ENCODE assay signal across 15 cellular contexts in genomic region chr9:136021891-136022681, GRCh38.
DNase-seq lines count a peak whose midpoint lies in the region; ATAC-seq and TF ChIP-seq lines count a peak whose summit lies in the region.
"Had no signal": no experiment of that assay in that cellular context is flagged by ENCODE, and none has a peak within 500 bp of the region (broad histone marks: within the 10 kb centered on the region; RNA-seq: fewer than 3 reads in every experiment).

No MANE protein-coding gene starts in this region.

- no peak overlapping the region for H4K91ac ChIP-seq in IMR-90 (ENCODE audit: insufficient read depth, low read depth, low read length)

- H3K27me3 Mint-ChIP-seq in dendritic cell treated with granulocyte-macrophage colony-stimulating factor and Interleukin-4, amounts not matched to agents 40 ng/mL and 50 ng/mL, for 4 days: no peaks in the 10 kb centered on the region
- no peaks in the 10 kb centered on the region for H3K27me3 Mint-ChIP-seq in activated CD4-positive, alpha-beta T cell treated with anti-CD3 and anti-CD28 coated beads, Interleukin-2, amount 10 ng/mL, durations not matched to agents 7 days and 5 days
- no peaks in the 10 kb centered on the region for H3K27me3 Mint-ChIP-seq in CD4-positive, alpha-beta T cell
- no peaks in the 10 kb centered on the region for H3K27me3 Mint-ChIP-seq in activated T-helper 2 cell treated with anti-CD3 and anti-CD28 coated beads, Interferon-gamma antibody, Interleukin-2, Interleukin-4, amounts not matched to agents 10 μg/mL and 5 μg/mL and 100 μg/mL, durations not matched to agents 14 hours and 24 hours and 36 hours (ENCODE audit: low read depth)
- H3K27me3 Mint-ChIP-seq: stimulated activated naive CD8-positive, alpha-beta T cell treated with anti-CD3 and anti-CD28 coated beads, Interleukin-15, amount 100 ng/mL, for 72 hours had no signal

- intact Hi-C loops in IMR-90 (cut with micrococcal nuclease) (no loop called here), right lobe of liver (cut with DNase I) (no loop called here)
- intact Hi-C loops in dendritic cell treated with granulocyte-macrophage colony-stimulating factor and Interleukin-4, amounts not matched to agents 40 ng/mL and 50 ng/mL, for 4 days (cut with micrococcal nuclease): no loop called here
- intact Hi-C loops in CD4-positive, alpha-beta T cell (cut with DNase I, micrococcal nuclease): no loop called here
- intact Hi-C loops in activated T-helper 2 cell treated with anti-CD3 and anti-CD28 coated beads, Interferon-gamma antibody, Interleukin-2, Interleukin-4, amounts not matched to agents 10 μg/mL and 5 μg/mL and 100 μg/mL, durations not matched to agents 14 hours and 24 hours and 36 hours (cut with micrococcal nuclease): no loop called here

- no peak overlapping the region for H2BK5ac ChIP-seq in IMR-90 (ENCODE audit: low read depth, low read length, poor library complexity, severe bottlenecking)

- ATAC-seq in IMR-90 (ENCODE audit: low read depth) (no peak), right lobe of liver (peak; percentile 28 to 74 (median 50))
- no peak for ATAC-seq in CD4-positive, alpha-beta T cell (ENCODE audit: poor library complexity)
- ATAC-seq: stimulated activated naive CD8-positive, alpha-beta T cell treated with anti-CD3 and anti-CD28 coated beads, Interleukin-15, amount 100 ng/mL, for 72 hours had no signal

- H3K4ac ChIP-seq in IMR-90 (ENCODE audit: low read depth, low read length): no peak overlapping the region

- no peak overlapping the region for H3K4me3 Mint-ChIP-seq in dendritic cell treated with granulocyte-macrophage colony-stimulating factor and Interleukin-4, amounts not matched to agents 40 ng/mL and 50 ng/mL, for 4 days
- H3K4me3 Mint-ChIP-seq in activated CD4-positive, alpha-beta T cell treated with anti-CD3 and anti-CD28 coated beads, Interleukin-2, amount 10 ng/mL, durations not matched to agents 7 days and 5 days: no peak overlapping the region
- H3K4me3 Mint-ChIP-seq in CD4-positive, alpha-beta T cell: no peak overlapping the region
- no peak overlapping the region for H3K4me3 Mint-ChIP-seq in activated T-helper 2 cell treated with anti-CD3 and anti-CD28 coated beads, Interferon-gamma antibody, Interleukin-2, Interleukin-4, amounts not matched to agents 10 μg/mL and 5 μg/mL and 100 μg/mL, durations not matched to agents 14 hours and 24 hours and 36 hours (ENCODE audit: low read depth)
- H3K4me3 Mint-ChIP-seq: activated naive CD4-positive, alpha-beta T cell treated with anti-CD3 and anti-CD28 coated beads for 36 hours; stimulated activated naive CD8-positive, alpha-beta T cell treated with anti-CD3 and anti-CD28 coated beads, Interleukin-15, amount 100 ng/mL, for 72 hours had no signal

- H3K18ac ChIP-seq in IMR-90 (ENCODE audit: low read depth, low read length): no peak overlapping the region

- H3K9me3 Mint-ChIP-seq in dendritic cell treated with granulocyte-macrophage colony-stimulating factor and Interleukin-4, amounts not matched to agents 40 ng/mL and 50 ng/mL, for 4 days: no peaks in the 10 kb centered on the region
- H3K9me3 Mint-ChIP-seq in activated CD4-positive, alpha-beta T cell treated with anti-CD3 and anti-CD28 coated beads, Interleukin-2, amount 10 ng/mL, durations not matched to agents 7 days and 5 days: no peaks in the 10 kb centered on the region
- H3K9me3 Mint-ChIP-seq in CD4-positive, alpha-beta T cell: peaks cover 2% of the 10 kb centered on the region
- no peaks in the 10 kb centered on the region for H3K9me3 Mint-ChIP-seq in activated T-helper 2 cell treated with anti-CD3 and anti-CD28 coated beads, Interferon-gamma antibody, Interleukin-2, Interleukin-4, amounts not matched to agents 10 μg/mL and 5 μg/mL and 100 μg/mL, durations not matched to agents 14 hours and 24 hours and 36 hours
- H3K9me3 Mint-ChIP-seq: activated naive CD4-positive, alpha-beta T cell treated with anti-CD3 and anti-CD28 coated beads for 36 hours; stimulated activated naive CD8-positive, alpha-beta T cell treated with anti-CD3 and anti-CD28 coated beads, Interleukin-15, amount 100 ng/mL, for 72 hours had no signal

- in situ Hi-C loops in IMR-90 (cut with MboI; ENCODE audit: low sequenced_read_pairs): no loop called here

- no peak overlapping the region for H2BK120ac ChIP-seq in IMR-90 (ENCODE audit: low read depth, low read length)

- CTCF ChIA-PET in IMR-90 (lab: Yijun Ruan, JAX): interaction anchor here (0.6 kb wide), 1 partner anchor 19 kb away, joined by 4 read pairs; no protein-coding TSS in a partner anchor
- CTCF ChIA-PET in activated CD4-positive, alpha-beta T cell treated with anti-CD3 and anti-CD28 coated beads, Interleukin-2, amount 10 ng/mL, durations not matched to agents 7 days and 5 days (lab: Charles Lee): no interaction called here
- CTCF ChIA-PET in CD4-positive, alpha-beta T cell (lab: Charles Lee): no interaction called here

- H4K20me1 ChIP-seq in IMR-90 (ENCODE audit: insufficient read depth, low read length): peaks cover 85% of the 10 kb centered on the region

- H3K4me1 ChIP-seq in IMR-90 (ENCODE audit: control insufficient read depth, insufficient read depth, low read length) (peaks cover 9% of the 10 kb centered on the region; the same call in 1 of the 2 replicates), right lobe of liver (peaks cover 0 to 3% (median 0%) of the 10 kb centered on the region in 4 donors)

- no peak overlapping the region for H3K4me2 ChIP-seq in IMR-90 (ENCODE audit: low read depth, low read length)

- H3K14ac ChIP-seq in IMR-90 (replicated peaks; ENCODE audit: low read depth, low read length): no peak overlapping the region

- peaks cover 66% of the 10 kb centered on the region for H3K36me3 Mint-ChIP-seq in dendritic cell treated with granulocyte-macrophage colony-stimulating factor and Interleukin-4, amounts not matched to agents 40 ng/mL and 50 ng/mL, for 4 days (ENCODE audit: low read depth)
- no peaks in the 10 kb centered on the region for H3K36me3 Mint-ChIP-seq in activated CD4-positive, alpha-beta T cell treated with anti-CD3 and anti-CD28 coated beads, Interleukin-2, amount 10 ng/mL, durations not matched to agents 7 days and 5 days (ENCODE audit: low read depth)
- H3K36me3 Mint-ChIP-seq in CD4-positive, alpha-beta T cell (ENCODE audit: low read depth): peaks cover 4% of the 10 kb centered on the region
- H3K36me3 Mint-ChIP-seq in activated T-helper 2 cell treated with anti-CD3 and anti-CD28 coated beads, Interferon-gamma antibody, Interleukin-2, Interleukin-4, amounts not matched to agents 10 μg/mL and 5 μg/mL and 100 μg/mL, durations not matched to agents 14 hours and 24 hours and 36 hours (ENCODE audit: low read depth): no peaks in the 10 kb centered on the region

- H3K27ac ChIP-seq in IMR-90 (ENCODE audit: insufficient read depth, low read length) (no peak overlapping the region), right lobe of liver (no peak overlapping the region)
- no peak overlapping the region for H3K27ac ChIP-seq in CD4-positive, alpha-beta T cell (ENCODE audit: low read depth, low read length)
- H3K27ac ChIP-seq: epithelial cell of prostate had no signal

- H2AFZ ChIP-seq in IMR-90 (replicated peaks; ENCODE audit: low read length, poor library complexity): no peak overlapping the region

- H3K9ac ChIP-seq in IMR-90 (ENCODE audit: low read depth, low read length): no peak overlapping the region

- H2AK5ac ChIP-seq in IMR-90 (ENCODE audit: low read depth, low read length): no peak overlapping the region

- WGBS in IMR-90 (ENCODE audit: extremely low coverage in 2 of 2, insufficient read length in 1 of 2), 2 experiments: 87% methylated on average over 16 of the region's 19 CpGs; no CpG with 5 or more reads in 1 of the 2 experiments
- 42% methylated on average over 7 of the region's 19 CpGs for WGBS in right lobe of liver (ENCODE audit: insufficient coverage, low coverage, low lambda C conversion rate, missing lambda C conversion rate)

- TF ChIP-seq POLR2A in IMR-90 (IDR thresholded peaks at IDR 0.05; ENCODE audit: low read depth, low read length): no peak
- no peak for TF ChIP-seq POLR2A in right lobe of liver (IDR thresholded peaks at IDR 0.05)

- no peak for TF ChIP-seq RAD21 in IMR-90 (IDR thresholded peaks at IDR 0.05; ENCODE audit: low read length)

- H3K27ac Mint-ChIP-seq in dendritic cell treated with granulocyte-macrophage colony-stimulating factor and Interleukin-4, amounts not matched to agents 40 ng/mL and 50 ng/mL, for 4 days: peak overlapping the region; percentile 19
- no peak overlapping the region for H3K27ac Mint-ChIP-seq in activated CD4-positive, alpha-beta T cell treated with anti-CD3 and anti-CD28 coated beads, Interleukin-2, amount 10 ng/mL, durations not matched to agents 7 days and 5 days
- no peak overlapping the region for H3K27ac Mint-ChIP-seq in CD4-positive, alpha-beta T cell
- no peak overlapping the region for H3K27ac Mint-ChIP-seq in activated T-helper 2 cell treated with anti-CD3 and anti-CD28 coated beads, Interferon-gamma antibody, Interleukin-2, Interleukin-4, amounts not matched to agents 10 μg/mL and 5 μg/mL and 100 μg/mL, durations not matched to agents 14 hours and 24 hours and 36 hours
- H3K27ac Mint-ChIP-seq: activated naive CD4-positive, alpha-beta T cell treated with anti-CD3 and anti-CD28 coated beads for 36 hours had no signal

- H2BK15ac ChIP-seq in IMR-90 (ENCODE audit: low read depth, low read length): no peak overlapping the region

- no peak overlapping the region for H4K5ac ChIP-seq in IMR-90 (ENCODE audit: low read depth, low read length)

- H3K56ac ChIP-seq in IMR-90 (ENCODE audit: extremely low read depth, insufficient read depth, low read length): no peak overlapping the region

- POLR2A ChIA-PET in IMR-90 (lab: Charles Lee; ENCODE audit: unreplicated experiment): no interaction called here
- POLR2A ChIA-PET in activated CD4-positive, alpha-beta T cell treated with anti-CD3 and anti-CD28 coated beads, Interleukin-2, amount 10 ng/mL, durations not matched to agents 7 days and 5 days (lab: Charles Lee): no interaction called here
- POLR2A ChIA-PET in CD4-positive, alpha-beta T cell (lab: Charles Lee): no interaction called here

- H3K79me1 ChIP-seq in IMR-90 (ENCODE audit: low read depth in 1 of 2, low read length in 2 of 2): peaks cover 32 to 81% of the 10 kb centered on the region in 2 experiments

- dilution Hi-C loops in IMR-90 (cut with HindIII; ENCODE audit: low sequenced_read_pairs, unreplicated experiment): no loop called here

- H4K8ac ChIP-seq in IMR-90 (ENCODE audit: low read depth in 2 of 2, low read length in 2 of 2): no peak overlapping the region

- no TSS peak for BruUV-seq in IMR-90 (replicated peaks; lab: Mats Ljungman, UMichigan)

- TF ChIP-seq CTCF in IMR-90 (conservative IDR thresholded peaks at IDR 0.05; ENCODE audit: low read depth, low read length): 0 out of 2 replicates have a peak, but pooled peaks have one; percentile 3
- no peak for TF ChIP-seq CTCF in right lobe of liver (IDR thresholded peaks at IDR 0.05)
- no peak for TF ChIP-seq CTCF in CD4-positive, alpha-beta T cell (IDR thresholded peaks at IDR 0.05)

- peaks cover 30% of the 10 kb centered on the region for H3K9me1 ChIP-seq in IMR-90 (ENCODE audit: insufficient read depth, low read length)

- H3K36me3 ChIP-seq in IMR-90 (ENCODE audit: control insufficient read depth, insufficient read depth, low read length) (peaks cover 14% of the 10 kb centered on the region), right lobe of liver (no peaks in the 10 kb centered on the region)

- H3K9me3 ChIP-seq in IMR-90 (ENCODE audit: control insufficient read depth, insufficient read depth, low read length) (no peaks in the 10 kb centered on the region), right lobe of liver (no peaks in the 10 kb centered on the region)
- H3K9me3 ChIP-seq in CD4-positive, alpha-beta T cell (ENCODE audit: control insufficient read depth, low read length): no peaks in the 10 kb centered on the region

- peak; percentile 9 for DNase-seq in 8988T
- DNase-seq in IMR-90: no peak
- peak; percentile 39 to 61 (median 55) for DNase-seq in right lobe of liver
- no peak for DNase-seq in activated CD4-positive, alpha-beta T cell treated with anti-CD3 and anti-CD28 coated beads, Interleukin-2, amount 10 ng/mL, durations not matched to agents 7 days and 5 days
- DNase-seq in H4 (ENCODE audit: low spot score): no peak
- DNase-seq in CD4-positive, alpha-beta T cell: no peak
- DNase-seq in activated T-helper 2 cell treated with anti-CD3 and anti-CD28 coated beads, Interferon-gamma antibody, Interleukin-2, Interleukin-4, amounts not matched to agents 10 μg/mL and 5 μg/mL and 100 μg/mL, durations not matched to agents 14 hours and 24 hours and 36 hours (ENCODE audit: low spot score): no peak
- DNase-seq: activated naive CD4-positive, alpha-beta T cell treated with anti-CD3 and anti-CD28 coated beads for 36 hours; central memory CD4-positive, alpha-beta T cell; KG1; NCI-H1048; NCI-H774; stimulated activated naive CD8-positive, alpha-beta T cell treated with anti-CD3 and anti-CD28 coated beads, Interleukin-15, amount 100 ng/mL, for 72 hours had no signal

- H3K23ac ChIP-seq in IMR-90 (ENCODE audit: low read depth, low read length): no peak overlapping the region

- H2AK9ac ChIP-seq in IMR-90 (replicated peaks; ENCODE audit: low read depth, low read length, poor library complexity): no peak overlapping the region

- no peak overlapping the region for H2BK20ac ChIP-seq in IMR-90 (ENCODE audit: low read depth, low read length)

- no peak overlapping the region for H3K4me3 ChIP-seq in IMR-90 (ENCODE audit: insufficient read depth, low read depth, low read length)
- H3K4me3 ChIP-seq in right lobe of liver: no peak overlapping the region

- H3K27me3 ChIP-seq in IMR-90 (ENCODE audit: control insufficient read depth, insufficient read depth, low read length): no peaks in the 10 kb centered on the region
- no peaks in the 10 kb centered on the region for H3K27me3 ChIP-seq in right lobe of liver
- no peaks in the 10 kb centered on the region for H3K27me3 ChIP-seq in CD4-positive, alpha-beta T cell (ENCODE audit: control insufficient read depth, insufficient read depth, low read length)

- peaks cover 52% of the 10 kb centered on the region for H3K4me1 Mint-ChIP-seq in dendritic cell treated with granulocyte-macrophage colony-stimulating factor and Interleukin-4, amounts not matched to agents 40 ng/mL and 50 ng/mL, for 4 days (ENCODE audit: low read depth)
- H3K4me1 Mint-ChIP-seq in activated CD4-positive, alpha-beta T cell treated with anti-CD3 and anti-CD28 coated beads, Interleukin-2, amount 10 ng/mL, durations not matched to agents 7 days and 5 days: no peaks in the 10 kb centered on the region
- peaks cover 11% of the 10 kb centered on the region for H3K4me1 Mint-ChIP-seq in CD4-positive, alpha-beta T cell (ENCODE audit: low read depth)
- no peaks in the 10 kb centered on the region for H3K4me1 Mint-ChIP-seq in activated T-helper 2 cell treated with anti-CD3 and anti-CD28 coated beads, Interferon-gamma antibody, Interleukin-2, Interleukin-4, amounts not matched to agents 10 μg/mL and 5 μg/mL and 100 μg/mL, durations not matched to agents 14 hours and 24 hours and 36 hours (ENCODE audit: low read depth)

Comparison
In these comparisons a context has a peak if more than half of its experiments do, and no peak if none do; other contexts are left out.
1. DNase-seq: peak in 8988T (single experiment) and right lobe of liver (3 of 3); none in IMR-90 (single experiment), activated CD4-positive, alpha-beta T cell treated with anti-CD3 and anti-CD28 coated beads, Interleukin-2, amount 10 ng/mL, durations not matched to agents 7 days and 5 days (single experiment), H4 (single experiment), CD4-positive, alpha-beta T cell (0 of 10) and activated T-helper 2 cell treated with anti-CD3 and anti-CD28 coated beads, Interferon-gamma antibody, Interleukin-2, Interleukin-4, amounts not matched to agents 10 μg/mL and 5 μg/mL and 100 μg/mL, durations not matched to agents 14 hours and 24 hours and 36 hours (single experiment).
2. ATAC-seq: peak in right lobe of liver (4 of 4); none in IMR-90 (single experiment) and CD4-positive, alpha-beta T cell (single experiment).